ENCODE assay signal across 23 cellular contexts in genomic region chr1:79386730-79387129, GRCh38.
DNase-seq lines count a peak whose midpoint lies in the region; ATAC-seq, FAIRE-seq and TF ChIP-seq lines count a peak whose summit lies in the region.
"Had no signal": no experiment of that assay in that cellular context is flagged by ENCODE, and none has a peak within 500 bp of the region (broad histone marks: within the 10 kb centered on the region; RNA-seq: fewer than 3 reads in every experiment).

No MANE protein-coding gene starts in this region.

- no peak overlapping the region for H2AFZ ChIP-seq in IMR-90 (replicated peaks; ENCODE audit: low read length, poor library complexity)
- H2AFZ ChIP-seq in PC-9 = peak overlapping the region; percentile 56; the same call in 1 of the 2 replicates
- no peak overlapping the region for H2AFZ ChIP-seq in K562 (ENCODE audit: low read depth, low read length)

- no peak overlapping the region for H3K18ac ChIP-seq in IMR-90 (ENCODE audit: low read depth, low read length)

- DNase-seq in A549 (ENCODE audit: low read depth in 1 of 2, low spot score in 1 of 2) = no peak
- no peak for DNase-seq in IMR-90
- peak in 1 of 2 experiments; percentile 22 for DNase-seq in PC-9
- no peak for DNase-seq in K562 (ENCODE audit: extremely low read depth in 1 of 4, low spot score in 3 of 4)
- DNase-seq in esophagus muscularis mucosa (ENCODE audit: extremely low spot score) = no peak
- no peak for DNase-seq in stimulated activated naive CD8-positive, alpha-beta T cell treated with anti-CD3 and anti-CD28 coated beads, Interleukin-15, amount 100 ng/mL, for 72 hours
- DNase-seq: 8988T; AML-193; Caco-2; Calu3; CD4-positive, alpha-beta T cell; CD8-positive, alpha-beta T cell; DMS79 treated with DMSO at 0.1 percent for 48 hours; GF-D8 had no signal

- POLR2A ChIA-PET in A549 (lab: Yijun Ruan, JAX) (no interaction called here), IMR-90 (lab: Charles Lee; ENCODE audit: unreplicated experiment) (no interaction called here), PC-9 (lab: Charles Lee; ENCODE audit: unreplicated experiment) (no interaction called here), K562 (lab: Yijun Ruan, JAX) (no interaction called here)

- no peaks in the 10 kb centered on the region for H3K27me3 Mint-ChIP-seq in activated T-helper 17 cell treated with anti-CD3 and anti-CD28 coated beads, Interleukin-2, amount 50 U/mL, for 72 hours
- no peaks in the 10 kb centered on the region for H3K27me3 Mint-ChIP-seq in stimulated activated naive CD8-positive, alpha-beta T cell treated with anti-CD3 and anti-CD28 coated beads, Interleukin-15, amount 100 ng/mL, for 72 hours
- H3K27me3 Mint-ChIP-seq: B cell; CD4-positive, alpha-beta T cell had no signal

- no peaks in the 10 kb centered on the region for H3K79me2 ChIP-seq in PC-9 (ENCODE audit: low read depth)
- H3K79me2 ChIP-seq in K562 (ENCODE audit: control insufficient read depth, insufficient read depth, low read length) = no peaks in the 10 kb centered on the region

- H4K8ac ChIP-seq in IMR-90 (ENCODE audit: low read depth in 2 of 2, low read length in 2 of 2) = no peak overlapping the region

- no peak overlapping the region for H2AK5ac ChIP-seq in IMR-90 (ENCODE audit: low read depth, low read length)

- H2BK120ac ChIP-seq in IMR-90 (ENCODE audit: low read depth, low read length) = no peak overlapping the region

- no peak overlapping the region for H3K4me2 ChIP-seq in A549
- no peak overlapping the region for H3K4me2 ChIP-seq in IMR-90 (ENCODE audit: low read depth, low read length)
- H3K4me2 ChIP-seq in PC-9 = no peak overlapping the region
- H3K4me2 ChIP-seq in K562 (ENCODE audit: insufficient read depth, low read length) = no peak overlapping the region
- H3K4me2 ChIP-seq: BLaER1 treated with 17β-estradiol and CSF1 and Interleukin-3, amounts not matched to agents 10 nM and 100 nM had no signal

- TF ChIP-seq POLR2A in A549 (IDR thresholded peaks at IDR 0.05; ENCODE audit: low read length) = no peak
- TF ChIP-seq POLR2A in IMR-90 (IDR thresholded peaks at IDR 0.05; ENCODE audit: low read depth, low read length) = no peak
- no peak for TF ChIP-seq POLR2A in K562 (conservative IDR thresholded peaks at IDR 0.05)
- no peak for TF ChIP-seq POLR2A in esophagus muscularis mucosa (IDR thresholded peaks at IDR 0.05; ENCODE audit: low read depth)

- H3K9me3 ChIP-seq in A549 = no peaks in the 10 kb centered on the region
- H3K9me3 ChIP-seq in IMR-90 (ENCODE audit: control insufficient read depth, insufficient read depth, low read length) = no peaks in the 10 kb centered on the region
- no peaks in the 10 kb centered on the region for H3K9me3 ChIP-seq in PC-9 (ENCODE audit: insufficient read depth, low read depth)
- no peaks in the 10 kb centered on the region for H3K9me3 ChIP-seq in K562 (replicated peaks; ENCODE audit: control insufficient read depth, insufficient read depth, low read depth, low read length)
- H3K9me3 ChIP-seq in esophagus muscularis mucosa = no peaks in the 10 kb centered on the region
- H3K9me3 ChIP-seq: BLaER1 treated with 17β-estradiol and CSF1 and Interleukin-3, amounts not matched to agents 10 nM and 100 nM; Caco-2 had no signal

- H3K14ac ChIP-seq in IMR-90 (replicated peaks; ENCODE audit: low read depth, low read length) = no peak overlapping the region

- no peaks in the 10 kb centered on the region for H3K36me3 ChIP-seq in IMR-90 (ENCODE audit: control insufficient read depth, insufficient read depth, low read length)
- no peaks in the 10 kb centered on the region for H3K36me3 ChIP-seq in PC-9 (ENCODE audit: low read depth)
- H3K36me3 ChIP-seq in K562 (ENCODE audit: control insufficient read depth, insufficient read depth, low read length) = no peaks in the 10 kb centered on the region
- no peaks in the 10 kb centered on the region for H3K36me3 ChIP-seq in esophagus muscularis mucosa
- H3K36me3 ChIP-seq: BLaER1 treated with 17β-estradiol and CSF1 and Interleukin-3, amounts not matched to agents 10 nM and 100 nM had no signal

- no peaks in the 10 kb centered on the region for H3K9me2 ChIP-seq in PC-9 (ENCODE audit: insufficient read depth)

- H3F3A ChIP-seq in PC-9 (ENCODE audit: insufficient read depth, low read depth) = no peaks in the 10 kb centered on the region

- TF ChIP-seq RAD21 in A549 (conservative IDR thresholded peaks at IDR 0.05 in 1 of 2, IDR thresholded peaks at IDR 0.05 in 1 of 2) (no peak), IMR-90 (IDR thresholded peaks at IDR 0.05; ENCODE audit: low read length) (no peak), K562 (CRISPR knock-in tag; conservative IDR thresholded peaks at IDR 0.05 in 1 of 2, IDR thresholded peaks at IDR 0.05 in 1 of 2) (no peak)

- H3K27ac ChIP-seq in A549 (no peak overlapping the region), IMR-90 (ENCODE audit: insufficient read depth, low read length) (no peak overlapping the region), PC-9 (no peak overlapping the region), K562 (ENCODE audit: extremely low read depth, low read depth, low read length) (no peak overlapping the region), esophagus muscularis mucosa (replicated peaks in 1 of 4) (no peak overlapping the region)
- H3K27ac ChIP-seq: BLaER1 treated with 17β-estradiol and CSF1 and Interleukin-3, amounts not matched to agents 10 nM and 100 nM; C4-2B had no signal

- H3K9me1 ChIP-seq in IMR-90 (ENCODE audit: insufficient read depth, low read length) (no peaks in the 10 kb centered on the region), K562 (ENCODE audit: control insufficient read depth, insufficient read depth, low read length) (no peaks in the 10 kb centered on the region)

- TF ChIP-seq EP300 in A549 (IDR thresholded peaks at IDR 0.05) = no peak
- TF ChIP-seq EP300 in K562 (IDR thresholded peaks at IDR 0.05; ENCODE audit: low read length) = no peak
- no peak for TF ChIP-seq EP300 in esophagus muscularis mucosa (IDR thresholded peaks at IDR 0.05)

- H3K4me1 ChIP-seq in A549 (no peaks in the 10 kb centered on the region), IMR-90 (ENCODE audit: control insufficient read depth, insufficient read depth, low read length) (no peaks in the 10 kb centered on the region), PC-9 (replicated peaks; ENCODE audit: insufficient read depth) (no peaks in the 10 kb centered on the region), K562 (replicated peaks in 1 of 2; ENCODE audit: control insufficient read depth in 2 of 2, insufficient read depth in 2 of 2, low read length in 2 of 2) (no peaks in the 10 kb centered on the region), esophagus muscularis mucosa (no peaks in the 10 kb centered on the region)
- H3K4me1 ChIP-seq: Caco-2 had no signal

- no peak overlapping the region for H3K27ac Mint-ChIP-seq in activated T-helper 17 cell treated with anti-CD3 and anti-CD28 coated beads, Interleukin-2, amount 50 U/mL, for 72 hours
- no peak overlapping the region for H3K27ac Mint-ChIP-seq in stimulated activated naive CD8-positive, alpha-beta T cell treated with anti-CD3 and anti-CD28 coated beads, Interleukin-15, amount 100 ng/mL, for 72 hours
- H3K27ac Mint-ChIP-seq: B cell; CD4-positive, alpha-beta T cell; CD8-positive, alpha-beta T cell had no signal

- no peak overlapping the region for H2BK15ac ChIP-seq in IMR-90 (ENCODE audit: low read depth, low read length)

- no peak overlapping the region for H2AK9ac ChIP-seq in IMR-90 (replicated peaks; ENCODE audit: low read depth, low read length, poor library complexity)

- no peak for TF ChIP-seq CTCF in A549 (IDR thresholded peaks at IDR 0.05)
- no peak for TF ChIP-seq CTCF in IMR-90 (conservative IDR thresholded peaks at IDR 0.05; ENCODE audit: low read depth, low read length)
- TF ChIP-seq CTCF in PC-9 (conservative IDR thresholded peaks at IDR 0.05) = no peak
- TF ChIP-seq CTCF in K562 (IDR thresholded peaks at IDR 0.05 in 2 of 3, conservative IDR thresholded peaks at IDR 0.05 in 1 of 3; ENCODE audit: insufficient read depth in 2 of 3, low read depth in 1 of 3, low read length in 3 of 3) = no peak
- no peak for TF ChIP-seq CTCF in esophagus muscularis mucosa (IDR thresholded peaks at IDR 0.05)

- no peak overlapping the region for H3K4ac ChIP-seq in IMR-90 (ENCODE audit: low read depth, low read length)

- no peak overlapping the region for H3K23ac ChIP-seq in IMR-90 (ENCODE audit: low read depth, low read length)

- no peak overlapping the region for H4K5ac ChIP-seq in IMR-90 (ENCODE audit: low read depth, low read length)

- no peak overlapping the region for H3K9ac ChIP-seq in IMR-90 (ENCODE audit: low read depth, low read length)
- no peak overlapping the region for H3K9ac ChIP-seq in K562 (ENCODE audit: insufficient read depth in 1 of 2, low read depth in 2 of 2, low read length in 2 of 2)
- H3K9ac ChIP-seq: BLaER1 treated with 17β-estradiol and CSF1 and Interleukin-3, amounts not matched to agents 10 nM and 100 nM had no signal

- in situ Hi-C loops in IMR-90 (cut with MboI; ENCODE audit: low sequenced_read_pairs) (no loop called here), K562 (cut with MboI) (no loop called here)

- BruUV-seq in IMR-90 (replicated peaks; lab: Mats Ljungman, UMichigan) = no TSS peak
- BruUV-seq in PC-9 (replicated peaks; lab: Mats Ljungman, UMichigan) = no TSS peak
- BruUV-seq in K562 (replicated peaks; lab: Mats Ljungman, UMichigan) = no TSS peak

- no peaks in the 10 kb centered on the region for H3K36me3 Mint-ChIP-seq in activated T-helper 17 cell treated with anti-CD3 and anti-CD28 coated beads, Interleukin-2, amount 50 U/mL, for 72 hours (ENCODE audit: low read depth)
- H3K36me3 Mint-ChIP-seq: CD8-positive, alpha-beta T cell had no signal

- no peaks in the 10 kb centered on the region for H4K20me1 ChIP-seq in IMR-90 (ENCODE audit: insufficient read depth, low read length)
- H4K20me1 ChIP-seq in PC-9 (ENCODE audit: insufficient read depth) = no peaks in the 10 kb centered on the region
- H4K20me1 ChIP-seq in K562 (replicated peaks; ENCODE audit: control insufficient read depth, insufficient read depth, low read length) = no peaks in the 10 kb centered on the region
- H4K20me1 ChIP-seq: BLaER1 treated with 17β-estradiol and CSF1 and Interleukin-3, amounts not matched to agents 10 nM and 100 nM had no signal

- FAIRE-seq in A549 (lab: Jason Lieb, UNC) (no peak), K562 (lab: Jason Lieb, UNC) (no peak)
- FAIRE-seq: A204.1, D721Med, G401.6, GM12891, GM18507 had no signal

- no peak overlapping the region for H3K4me3 ChIP-seq in A549
- no peak overlapping the region for H3K4me3 ChIP-seq in IMR-90 (ENCODE audit: insufficient read depth, low read depth, low read length)
- H3K4me3 ChIP-seq in PC-9 = no peak overlapping the region
- H3K4me3 ChIP-seq in K562 = no peak overlapping the region
- no peak overlapping the region for H3K4me3 ChIP-seq in esophagus muscularis mucosa
- H3K4me3 ChIP-seq: BLaER1 treated with 17β-estradiol and CSF1 and Interleukin-3, amounts not matched to agents 10 nM and 100 nM had no signal

- no peak for ATAC-seq in A549
- no peak for ATAC-seq in IMR-90 (ENCODE audit: low read depth)
- ATAC-seq in K562 = no peak
- ATAC-seq in activated T-helper 17 cell treated with anti-CD3 and anti-CD28 coated beads, Interleukin-2, amount 50 U/mL, for 72 hours (replicated peaks) = no peak
- no peak for ATAC-seq in stimulated activated naive CD8-positive, alpha-beta T cell treated with anti-CD3 and anti-CD28 coated beads, Interleukin-15, amount 100 ng/mL, for 72 hours
- ATAC-seq: CD8-positive, alpha-beta T cell had no signal

- CTCF ChIA-PET in A549 (lab: Yijun Ruan, JAX) (interaction anchor here (1.0 kb wide), 1 partner anchor 11 kb away, joined by 4 read pairs; no protein-coding TSS in a partner anchor), IMR-90 (lab: Yijun Ruan, JAX) (interaction anchor here (0.7 kb wide), 1 partner anchor 123 kb away, joined by 4 read pairs; no protein-coding TSS in a partner anchor), PC-9 (lab: Charles Lee) (no interaction called here), K562 (lab: Yijun Ruan, JAX; ENCODE audit: low intra/inter-chr PET ratio) (no interaction called here)

- H3K4me3 Mint-ChIP-seq in activated T-helper 17 cell treated with anti-CD3 and anti-CD28 coated beads, Interleukin-2, amount 50 U/mL, for 72 hours = no peak overlapping the region
- H3K4me3 Mint-ChIP-seq in stimulated activated naive CD8-positive, alpha-beta T cell treated with anti-CD3 and anti-CD28 coated beads, Interleukin-15, amount 100 ng/mL, for 72 hours = no peak overlapping the region
- H3K4me3 Mint-ChIP-seq: B cell; CD4-positive, alpha-beta T cell; CD8-positive, alpha-beta T cell had no signal

- H3K4me1 Mint-ChIP-seq in activated T-helper 17 cell treated with anti-CD3 and anti-CD28 coated beads, Interleukin-2, amount 50 U/mL, for 72 hours = no peaks in the 10 kb centered on the region
- no peaks in the 10 kb centered on the region for H3K4me1 Mint-ChIP-seq in stimulated activated naive CD8-positive, alpha-beta T cell treated with anti-CD3 and anti-CD28 coated beads, Interleukin-15, amount 100 ng/mL, for 72 hours
- H3K4me1 Mint-ChIP-seq: B cell had no signal

- no peak overlapping the region for H3K56ac ChIP-seq in IMR-90 (ENCODE audit: extremely low read depth, insufficient read depth, low read length)

- H2BK20ac ChIP-seq in IMR-90 (ENCODE audit: low read depth, low read length) = no peak overlapping the region

- H3K27me3 ChIP-seq in IMR-90 (ENCODE audit: control insufficient read depth, insufficient read depth, low read length) = no peaks in the 10 kb centered on the region
- H3K27me3 ChIP-seq in PC-9 (ENCODE audit: insufficient read depth, low read depth) = no peaks in the 10 kb centered on the region
- no peaks in the 10 kb centered on the region for H3K27me3 ChIP-seq in K562 (ENCODE audit: control insufficient read depth in 2 of 2, insufficient read depth in 2 of 2, low read length in 2 of 2)
- no peaks in the 10 kb centered on the region for H3K27me3 ChIP-seq in esophagus muscularis mucosa
- H3K27me3 ChIP-seq: BLaER1 treated with 17β-estradiol and CSF1 and Interleukin-3, amounts not matched to agents 10 nM and 100 nM had no signal

- no peak overlapping the region for H4K91ac ChIP-seq in IMR-90 (ENCODE audit: insufficient read depth, low read depth, low read length)

- H2BK5ac ChIP-seq in IMR-90 (ENCODE audit: low read depth, low read length, poor library complexity, severe bottlenecking) = no peak overlapping the region

- H3K79me1 ChIP-seq in IMR-90 (ENCODE audit: low read depth in 1 of 2, low read length in 2 of 2) = no peaks in the 10 kb centered on the region

- 60% methylated on average over 1 of the region's 1 CpG for WGBS in A549 (ENCODE audit: missing lambda C conversion rate)
- WGBS in IMR-90 (ENCODE audit: extremely low coverage in 2 of 2, insufficient read length in 1 of 2), 2 experiments = no CpG with 5 or more reads among the region's 1 CpG
- 9% methylated on average over 1 of the region's 1 CpG for WGBS in K562 (ENCODE audit: insufficient coverage, low coverage, missing lambda C conversion rate)
- 92% methylated on average over 1 of the region's 1 CpG for WGBS in esophagus muscularis mucosa

- dilution Hi-C loops in IMR-90 (cut with HindIII; ENCODE audit: low sequenced_read_pairs, unreplicated experiment) = no loop called here

- H3K9me3 Mint-ChIP-seq in activated T-helper 17 cell treated with anti-CD3 and anti-CD28 coated beads, Interleukin-2, amount 50 U/mL, for 72 hours = peaks cover 11% of the 10 kb centered on the region
- peaks cover 5 to 14% of the 10 kb centered on the region in 2 donors for H3K9me3 Mint-ChIP-seq in stimulated activated naive CD8-positive, alpha-beta T cell treated with anti-CD3 and anti-CD28 coated beads, Interleukin-15, amount 100 ng/mL, for 72 hours
- H3K9me3 Mint-ChIP-seq: CD4-positive, alpha-beta T cell had no signal

- intact Hi-C loops in IMR-90 (cut with micrococcal nuclease) = no loop called here
- intact Hi-C loops in PC-9 (cut with micrococcal nuclease; ENCODE audit: unreplicated experiment) = no loop called here
- intact Hi-C loops in K562 (cut with micrococcal nuclease) = no loop called here
- intact Hi-C loops in esophagus muscularis mucosa (cut with DNase I) = no loop called here

Comparison
In these comparisons a context has a peak if more than half of its experiments do, and no peak if none do; other contexts are left out.
1. CTCF ChIA-PET loops: an anchor here in A549 (1.0 kb wide) and IMR-90 (0.7 kb wide); none called in PC-9 and K562.
2. Of the 35 proteins assayed by ChIP-seq in both K562 and A549: peak only in K562: none; only in A549: none; in both: MAFK; in neither: 34.